ENCODE assay signal across 1 cellular context in genomic region chr6:26445934-26446667, GRCh38.
TF ChIP-seq lines count a peak whose summit lies in the region.

No MANE protein-coding gene starts in this region.

TF ChIP-seq in GM12878, 131 proteins besides CTCF, POLR2A, EP300 and RAD21 (continued from another document and continues in another):
- TF ChIP-seq SKIL (IDR thresholded peaks at IDR 0.05; ENCODE audit: low read depth, poor library complexity, severe bottlenecking) (peak; percentile 78), SUZ12 (IDR thresholded peaks at IDR 0.05; ENCODE audit: unreplicated experiment) (no peak), IKZF1 (conservative IDR thresholded peaks at IDR 0.05) (peak; percentile 91), NKRF (conservative IDR thresholded peaks at IDR 0.05) (no peak; the same call in 1 of the 2 replicates), CBX3 (IDR thresholded peaks at IDR 0.05; ENCODE audit: borderline replicate concordance, low read depth) (no peak), IRF3 (IDR thresholded peaks at IDR 0.05) (no peak), BCL11A (IDR thresholded peaks at IDR 0.05; ENCODE audit: low read depth, low read length) (peak; percentile 33; the same call in 1 of the 2 replicates), CREM (IDR thresholded peaks at IDR 0.05; ENCODE audit: low read depth) (peak; percentile 70; the same call in 1 of the 2 replicates), E2F8 (IDR thresholded peaks at IDR 0.05; ENCODE audit: low read depth, partially characterized antibody) (no peak), BHLHE40 (IDR thresholded peaks at IDR 0.05; ENCODE audit: borderline replicate concordance in 1 of 2, low read depth in 2 of 2, low read length in 1 of 2) (peak; percentile 32 to 75; a peak in 2 of 4 replicates), ZNF207 (IDR thresholded peaks at IDR 0.05; ENCODE audit: borderline replicate concordance) (no peak), CBX5 (IDR thresholded peaks at IDR 0.05; ENCODE audit: low read depth) (no peak), HCFC1 (IDR thresholded peaks at IDR 0.05; ENCODE audit: low read length) (no peak), ATF3 (IDR thresholded peaks at IDR 0.05; ENCODE audit: borderline replicate concordance, extremely low read depth, low read depth, low read length) (no peak), FOXM1 (IDR thresholded peaks at IDR 0.05; ENCODE audit: low read depth, low read length) (peak; percentile 55; the same call in 1 of the 2 replicates), HDAC2 (IDR thresholded peaks at IDR 0.05) (no peak), SMAD1 (IDR thresholded peaks at IDR 0.05; ENCODE audit: low read depth, partially characterized antibody) (no peak), ATF7 (IDR thresholded peaks at IDR 0.05; ENCODE audit: low read depth) (peak; percentile 68), RUNX3 (IDR thresholded peaks at IDR 0.05; ENCODE audit: low read length) (peak; percentile 97), SMARCA5 (IDR thresholded peaks at IDR 0.05) (no peak), ZSCAN29 (IDR thresholded peaks at IDR 0.05) (no peak), SMC3 (IDR thresholded peaks at IDR 0.05; ENCODE audit: borderline replicate concordance, low read length) (no peak), KDM1A (IDR thresholded peaks at IDR 0.05; ENCODE audit: borderline replicate concordance) (no peak), TARDBP (IDR thresholded peaks at IDR 0.05; ENCODE audit: borderline replicate concordance) (no peak), MEF2A (IDR thresholded peaks at IDR 0.05; ENCODE audit: insufficient read depth, low read depth, low read length) (0 out of 2 replicates have a peak, but pooled peaks have one; percentile 38), MXI1 (IDR thresholded peaks at IDR 0.05; ENCODE audit: low read depth, low read length) (no peak; the same call in 1 of the 2 replicates), NBN (IDR thresholded peaks at IDR 0.05) (peak; percentile 67), RFX5 (IDR thresholded peaks at IDR 0.05; ENCODE audit: low read depth, low read length) (no peak), EED (IDR thresholded peaks at IDR 0.05; ENCODE audit: low read depth) (peak; percentile 92), SIN3A (IDR thresholded peaks at IDR 0.05; ENCODE audit: low read depth, low read length) (no peak), NR2F1 (conservative IDR thresholded peaks at IDR 0.05) (peak; percentile 63), IKZF2 (IDR thresholded peaks at IDR 0.05) (peak; percentile 95), PML (IDR thresholded peaks at IDR 0.05; ENCODE audit: low read length) (0 out of 2 replicates have a peak, but pooled peaks have one; percentile 40), CEBPZ (IDR thresholded peaks at IDR 0.05; ENCODE audit: low read depth, low read length) (no peak), NR2C1 (IDR thresholded peaks at IDR 0.05) (no peak), ZZZ3 (IDR thresholded peaks at IDR 0.05; ENCODE audit: control insufficient read depth, insufficient read length, low read depth) (no peak), MLLT1 (IDR thresholded peaks at IDR 0.05) (peak; percentile 72; the same call in 1 of the 2 replicates), RCOR1 (conservative IDR thresholded peaks at IDR 0.05; ENCODE audit: low read depth, low read length) (no peak), ZNF622 (IDR thresholded peaks at IDR 0.05) (no peak), STAT1 (conservative IDR thresholded peaks at IDR 0.05) (no peak), BCLAF1 (IDR thresholded peaks at IDR 0.05) (no peak), HDAC6 (IDR thresholded peaks at IDR 0.05; ENCODE audit: unreplicated experiment) (no peak), RELA (IDR thresholded peaks at IDR 0.05; ENCODE audit: borderline replicate concordance, partially characterized antibody) (no peak), TCF12 (IDR thresholded peaks at IDR 0.05; ENCODE audit: low read depth, low read length) (peak; percentile 67), ZNF274 (IDR thresholded peaks at IDR 0.05; ENCODE audit: insufficient read depth, insufficient read length) (no peak), POLR2AphosphoS5 (IDR thresholded peaks at IDR 0.05; ENCODE audit: low read length) (no peak), ZNF384 (IDR thresholded peaks at IDR 0.05; ENCODE audit: borderline replicate concordance, low read depth, low read length) (no peak), E2F4 (IDR thresholded peaks at IDR 0.05; ENCODE audit: low read depth, low read length) (no peak)
